ENCODE assay signal across 9 cellular contexts in the genomic region with DNA sequence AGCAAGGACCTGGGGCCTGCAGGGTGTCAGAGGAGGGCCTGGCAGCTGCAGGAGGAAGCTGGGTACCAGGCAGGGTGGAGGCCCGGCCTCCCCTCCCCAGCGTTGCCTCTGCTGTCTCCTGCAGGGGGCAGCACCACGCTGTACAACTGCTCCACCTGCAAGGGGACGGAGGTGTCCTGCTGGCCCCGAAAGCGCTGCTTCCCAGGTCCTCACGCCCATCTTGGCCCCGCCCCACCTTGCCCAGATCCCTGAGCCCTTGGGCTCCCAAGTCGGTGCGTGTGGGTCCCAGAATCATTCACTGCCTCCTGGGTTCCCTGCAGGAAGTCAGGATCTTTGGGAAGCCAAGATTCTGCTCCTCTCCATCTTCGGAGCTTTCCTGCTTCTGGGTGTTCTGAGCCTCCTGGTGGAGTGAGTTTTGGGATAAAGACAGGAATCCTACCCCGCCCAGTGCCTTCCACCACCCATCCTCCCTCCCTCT. TPM values are rescaled to one million over a fixed set of nuclear protein-coding genes. Genes with fewer than 3 reads are reported as not detected.
DNase-seq lines count a peak whose midpoint lies in the region; ATAC-seq, FAIRE-seq and TF ChIP-seq lines count a peak whose summit lies in the region.
"Had no signal": no experiment of that assay in that cellular context is flagged by ENCODE, and none has a peak within 500 bp of the region (broad histone marks: within the 10 kb centered on the region; RNA-seq: fewer than 3 reads in every experiment).

No MANE protein-coding gene starts in this region.

- no peaks in the 10 kb centered on the region for H3K9me2 ChIP-seq in neural cell (ENCODE audit: insufficient read depth, low read length)

- H3K36me3 ChIP-seq in Caco-2 (ENCODE audit: control insufficient read depth, insufficient read depth, low read length): no peaks in the 10 kb centered on the region
- no peaks in the 10 kb centered on the region for H3K36me3 ChIP-seq in neural cell (ENCODE audit: insufficient read depth, low read length)

- no peaks in the 10 kb centered on the region for H3F3A ChIP-seq in neural cell (ENCODE audit: insufficient read depth, low read length, poor library complexity, severe bottlenecking)

- H3K4me3 Mint-ChIP-seq in Caco-2 (ENCODE audit: unreplicated experiment): no peak overlapping the region

- no peak overlapping the region for H2AFZ ChIP-seq in neural cell (ENCODE audit: low read depth, low read length)

- no TSS peak for BruUV-seq in Caco-2 (replicated peaks; lab: Mats Ljungman, UMichigan)

- no peak overlapping the region for H3K4me3 ChIP-seq in Caco-2 (ENCODE audit: low read depth, low read length)
- H3K4me3 ChIP-seq in fibroblast of villous mesenchyme (ENCODE audit: low read depth, low read length): no peak overlapping the region
- no peak overlapping the region for H3K4me3 ChIP-seq in neural cell (ENCODE audit: low read length)

- intact Hi-C loops in Caco-2 (cut with micrococcal nuclease; ENCODE audit: unreplicated experiment): loop anchor here (2.0 to 5.0 kb wide), 2 partner anchors 81 to 205 kb away; partner anchors contain the start of genes FGF11, SENP3 and TMEM102

- TF ChIP-seq EP300 in neural cell (conservative IDR thresholded peaks at IDR 0.05; ENCODE audit: poor library complexity, severe bottlenecking): no peak

- H3K27ac Mint-ChIP-seq in Caco-2 (ENCODE audit: unreplicated experiment): no peak overlapping the region

- peaks cover 11% of the 10 kb centered on the region for H3K4me1 Mint-ChIP-seq in Caco-2 (ENCODE audit: low read depth, unreplicated experiment)

- H3K4me1 ChIP-seq in Caco-2: no peaks in the 10 kb centered on the region

- H3K9me3 ChIP-seq in Caco-2: no peaks in the 10 kb centered on the region
- no peaks in the 10 kb centered on the region for H3K9me3 ChIP-seq in neural cell (ENCODE audit: low read length)

- peaks cover 3% of the 10 kb centered on the region for H3K79me2 ChIP-seq in neural cell (replicated peaks; ENCODE audit: insufficient read depth, low read length)

- FAIRE-seq in RCC 7860 (lab: Jason Lieb, UNC): no peak

- H3K9me3 Mint-ChIP-seq in Caco-2 (ENCODE audit: unreplicated experiment): no peaks in the 10 kb centered on the region

- DNase-seq in Caco-2 (peak; percentile 78 to 82), HPDE6-E6E7 (ENCODE audit: extremely low spot score) (peak; percentile 64), RCC 7860 (ENCODE audit: low spot score) (peak; percentile 33), activated T-helper 1 cell treated with Interleukin-2 at 50 U/mL for 16 hours (ENCODE audit: low read depth) (peak; percentile 74), fibroblast of villous mesenchyme (ENCODE audit: low read depth) (peak; percentile 70)
- DNase-seq in stimulated activated naive CD8-positive, alpha-beta T cell treated with anti-CD3 and anti-CD28 coated beads, Interleukin-15, Interleukin-2, amounts not matched to agents 100 U/mL and 50 U/mL, for 24 hours: peak; percentile 92

- H3K27ac ChIP-seq in neural cell (ENCODE audit: low read length): no peak overlapping the region

- CTCF ChIA-PET in Caco-2 (lab: Charles Lee): interaction anchor here (0.6 to 1.5 kb wide), 6 partner anchors 21 to 205 kb away, joined by 3 to 8 read pairs (median 5); partner anchors contain the start of gene TMEM102

- H3K36me3 Mint-ChIP-seq in Caco-2 (ENCODE audit: insufficient read depth, unreplicated experiment): no peaks in the 10 kb centered on the region

- TF ChIP-seq CTCF in Caco-2 (IDR thresholded peaks at IDR 0.05; ENCODE audit: insufficient read depth in 1 of 2, low read depth in 1 of 2, low read length in 1 of 2, severe bottlenecking in 1 of 2, unreplicated experiment in 1 of 2): peak; percentile 65 to 73
- TF ChIP-seq CTCF in fibroblast of villous mesenchyme (IDR thresholded peaks at IDR 0.05; ENCODE audit: insufficient read depth, low read depth, low read length): peak; percentile 80
- TF ChIP-seq CTCF in neural cell (IDR thresholded peaks at IDR 0.05; ENCODE audit: poor library complexity, severe bottlenecking): peak; percentile 59

- no peaks in the 10 kb centered on the region for H4K20me1 ChIP-seq in neural cell (ENCODE audit: insufficient read depth)

- H3K4me2 ChIP-seq in neural cell (ENCODE audit: low read length): no peak overlapping the region

- ATAC-seq in stimulated activated naive CD8-positive, alpha-beta T cell treated with anti-CD3 and anti-CD28 coated beads, Interleukin-15, Interleukin-2, amounts not matched to agents 100 U/mL and 50 U/mL, for 24 hours: peak; percentile 75
- no peak for ATAC-seq in GM21825 (IDR thresholded peaks at IDR 0.05; ENCODE audit: unreplicated experiment)

- H3K27me3 Mint-ChIP-seq in Caco-2 (ENCODE audit: insufficient read depth, unreplicated experiment): no peaks in the 10 kb centered on the region

- H3K27me3 ChIP-seq in Caco-2 (replicated peaks; ENCODE audit: control insufficient read depth, insufficient read depth, low read length) (no peaks in the 10 kb centered on the region), neural cell (ENCODE audit: insufficient read depth, low read depth, low read length) (no peaks in the 10 kb centered on the region)

- POLR2A ChIA-PET in Caco-2 (lab: Charles Lee): no interaction called here

- H3K9ac ChIP-seq in neural cell (ENCODE audit: low read length): no peak overlapping the region

- peak; percentile 50 for TF ChIP-seq RAD21 in neural cell (conservative IDR thresholded peaks at IDR 0.05)

TF ChIP-seq in neural cell, 6 proteins besides CTCF, POLR2A, EP300 and RAD21:
- TF ChIP-seq SMC3 (conservative IDR thresholded peaks at IDR 0.05; ENCODE audit: poor library complexity) (peak; percentile 52), EZH2 (IDR thresholded peaks at IDR 0.05; ENCODE audit: borderline replicate concordance, insufficient read depth, low read length, poor library complexity, severe bottlenecking) (no peak)

RNA-seq across cellular contexts. Expression of gene TMEM95, which starts 1.2 kb away (rescaled TPM):
- total RNA-seq in Caco-2 (2022) (not detected in 2 replicates), fibroblast of villous mesenchyme (not detected in 2 replicates)
- not detected in 2 replicates for polyA plus RNA-seq in neural cell
- not detected in 2 replicates for polyA minus RNA-seq in neural cell
- polyA plus RNA-seq: adipose tissue had no signal

RNA-seq across cellular contexts. Expression of gene KCTD11, which starts 4.1 kb away (rescaled TPM):
- total RNA-seq in Caco-2 (2022): 5.1 and 5.4 TPM in 2 replicates
- total RNA-seq in fibroblast of villous mesenchyme: 7.4 and 8.6 TPM in 2 replicates
- 2.8 TPM in 2 replicates for polyA plus RNA-seq in neural cell
- polyA minus RNA-seq in neural cell: 3.7 and 4.1 TPM in 2 replicates

RNA-seq across cellular contexts. Expression of gene ACAP1, which starts 19.8 kb away (rescaled TPM):
- 1.6 TPM in 1 of 2 replicates, not detected in the other for total RNA-seq in Caco-2 (2022)
- 1.9 and 3.9 TPM in 2 replicates for total RNA-seq in fibroblast of villous mesenchyme
- polyA plus RNA-seq in neural cell: 0.66 and 9.2 TPM in 2 replicates
- not detected in 2 replicates for polyA minus RNA-seq in neural cell

RNA-seq across cellular contexts. Expression of gene TNK1, which starts 24.8 kb away (rescaled TPM):
- 6.1 and 6.4 TPM in 2 replicates for total RNA-seq in Caco-2 (2022)
- under 0.01 and 2.2 TPM in 2 replicates for total RNA-seq in fibroblast of villous mesenchyme
- polyA plus RNA-seq in neural cell: 0.83 and 1.5 TPM in 2 replicates
- polyA minus RNA-seq in neural cell: 0.73 and 1.9 TPM in 2 replicates

RNA-seq across cellular contexts. Expression of gene NEURL4, which starts 27.0 kb away (rescaled TPM):
- total RNA-seq in Caco-2 (2022): 29.5 and 31.1 TPM in 2 replicates
- total RNA-seq in fibroblast of villous mesenchyme: 15.1 and 19.4 TPM in 2 replicates
- 58.4 and 61.0 TPM in 2 replicates for polyA plus RNA-seq in neural cell
- polyA minus RNA-seq in neural cell: 56.1 and 69.1 TPM in 2 replicates

Comparison
In these comparisons a context has a peak if more than half of its experiments do, and no peak if none do; other contexts are left out.
1. DNase-seq: peak in every context shown above with its lines; median percentile 92 in stimulated activated naive CD8-positive, alpha-beta T cell treated with anti-CD3 and anti-CD28 coated beads, Interleukin-15, Interleukin-2, amounts not matched to agents 100 U/mL and 50 U/mL, for 24 hours; 80 in Caco-2; 74 in activated T-helper 1 cell treated with Interleukin-2 at 50 U/mL for 16 hours; 70 in fibroblast of villous mesenchyme; 64 in HPDE6-E6E7; 33 in RCC 7860.